ENCODE assay signal across 10 cellular contexts in genomic region chr2:43333656-43334144, GRCh38.
DNase-seq lines count a peak whose midpoint lies in the region; ATAC-seq, FAIRE-seq and TF ChIP-seq lines count a peak whose summit lies in the region.
"Had no signal": no experiment of that assay in that cellular context is flagged by ENCODE, and none has a peak within 500 bp of the region (broad histone marks: within the 10 kb centered on the region; RNA-seq: fewer than 3 reads in every experiment).

No MANE protein-coding gene starts in this region.

- 0 out of 2 replicates have a peak overlapping the region, but pooled peaks have one; percentile 28 for H3K4me2 ChIP-seq in GM12878 (ENCODE audit: control insufficient read depth, insufficient read depth)

- intact Hi-C loops in GM12878 (cut with micrococcal nuclease; ENCODE audit: unreplicated experiment) (no loop called here), right cardiac atrium (cut with DNase I) (loop anchor here in 1 of 4 donors (5.0 kb wide), 1 partner anchor 66 kb away; no protein-coding TSS in a partner anchor)

- no peak overlapping the region for H3K9ac ChIP-seq in GM12878 (ENCODE audit: control insufficient read depth, insufficient read depth, low read length)

- no peak for ATAC-seq in GM12878
- peak; percentile 50 to 53 for ATAC-seq in right cardiac atrium
- no peak for ATAC-seq in GM21529 (IDR thresholded peaks at IDR 0.05; ENCODE audit: unreplicated experiment)
- ATAC-seq: T-helper 17 cell had no signal

- no peak for TF ChIP-seq RAD21 in GM12878 (IDR thresholded peaks at IDR 0.05; ENCODE audit: insufficient read depth, low read depth, low read length)

- CTCF ChIA-PET in GM12878 (lab: Yijun Ruan, JAX): interaction anchor here (0.5 to 1.5 kb wide), 4 partner anchors 8 to 141 kb away, joined by 3 to 4 read pairs (median 4); no protein-coding TSS in a partner anchor

- H3K36me3 ChIP-seq in GM12878 (ENCODE audit: control insufficient read depth in 2 of 2, insufficient read depth in 2 of 2, low read length in 1 of 2) (peaks cover 0 to 2% of the 10 kb centered on the region in 2 experiments; a peak in 2 of 4 replicates), small intestine (ENCODE audit: control insufficient read depth in 2 of 2, insufficient read depth in 2 of 2, low read length in 2 of 2) (no peaks in the 10 kb centered on the region)

- no peaks in the 10 kb centered on the region for H3K79me2 ChIP-seq in GM12878 (ENCODE audit: control insufficient read depth, insufficient read depth, low read length)

- H3K4me1 ChIP-seq in GM12878 (ENCODE audit: control insufficient read depth, insufficient read depth, low read length) (peaks cover 14% of the 10 kb centered on the region; the same call in 1 of the 2 replicates), right cardiac atrium (ENCODE audit: control insufficient read depth, insufficient read depth, low read length) (peaks cover 13% of the 10 kb centered on the region), small intestine (ENCODE audit: control insufficient read depth in 2 of 2, insufficient read depth in 1 of 2, low read depth in 1 of 2, low read length in 1 of 2) (peaks cover 0 to 2% of the 10 kb centered on the region in 2 donors)

- H3K4me3 ChIP-seq in GM12878: no peak overlapping the region
- H3K4me3 ChIP-seq in right cardiac atrium (ENCODE audit: low read length): peak overlapping the region; percentile 13
- no peak overlapping the region for H3K4me3 ChIP-seq in skin epidermis
- no peak overlapping the region for H3K4me3 ChIP-seq in small intestine (ENCODE audit: low read depth in 1 of 2, low read length in 2 of 2)

- in situ Hi-C loops in GM12878 (cut with MboI): no loop called here

- H4K20me1 ChIP-seq in GM12878 (ENCODE audit: control insufficient read depth, insufficient read depth): no peaks in the 10 kb centered on the region

- H3K27me3 ChIP-seq in GM12878 (replicated peaks in 1 of 2; ENCODE audit: control insufficient read depth in 2 of 2, insufficient read depth in 2 of 2, low read length in 1 of 2) (no peaks in the 10 kb centered on the region), right cardiac atrium (ENCODE audit: control insufficient read depth, insufficient read depth) (no peaks in the 10 kb centered on the region), small intestine (ENCODE audit: control insufficient read depth in 2 of 2, insufficient read depth in 2 of 2, low read length in 2 of 2) (no peaks in the 10 kb centered on the region)

- TF ChIP-seq EP300 in GM12878 (IDR thresholded peaks at IDR 0.05; ENCODE audit: borderline replicate concordance in 1 of 2, control insufficient read depth in 1 of 2, low read depth in 2 of 2, low read length in 2 of 2): no peak

- no peak for TF ChIP-seq POLR2A in GM12878 (IDR thresholded peaks at IDR 0.05; ENCODE audit: low read depth, low read length)

- no peaks in the 10 kb centered on the region for H3K9me3 ChIP-seq in GM12878 (replicated peaks; ENCODE audit: control insufficient read depth, insufficient read depth, low read length)
- H3K9me3 ChIP-seq in right cardiac atrium (ENCODE audit: control insufficient read depth, low read length): no peaks in the 10 kb centered on the region
- no peaks in the 10 kb centered on the region for H3K9me3 ChIP-seq in small intestine (ENCODE audit: control insufficient read depth, low read depth)

- H2AFZ ChIP-seq in GM12878 (ENCODE audit: control insufficient read depth, low read depth, low read length): no peak overlapping the region

- RAD21 ChIA-PET in GM12878 (lab: Charles Lee; ENCODE audit: unreplicated experiment): interaction anchor here (1.7 kb wide), 1 partner anchor 54 kb away, joined by 6 read pairs; no protein-coding TSS in a partner anchor

- SMC1A ChIA-PET in GM12878 (lab: Charles Lee; ENCODE audit: uncharacterized antibody, unreplicated experiment): interaction anchor here (1.0 to 1.6 kb wide), 5 partner anchors 8 to 69 kb away, joined by 4 to 8 read pairs (median 6); no protein-coding TSS in a partner anchor

- 63% methylated on average over 2 of the region's 2 CpGs for WGBS in GM12878 (ENCODE audit: insufficient coverage, insufficient replicate concordance, low lambda C conversion rate, missing lambda C conversion rate)
- 3% methylated on average over 2 of the region's 2 CpGs for WGBS in right cardiac atrium
- WGBS in small intestine, 3 donors: 35 to 72% (median 64%) methylated on average over 2 of the region's 2 CpGs

- DNase-seq in HPDE6-E6E7 (ENCODE audit: extremely low spot score): peak; percentile 21
- no peak for DNase-seq in GM12878 (ENCODE audit: low read depth, low spot score)
- peak in 1 of 3 donors; percentile 41 for DNase-seq in right cardiac atrium
- DNase-seq in germinal center (ENCODE audit: low spot score): no peak
- DNase-seq in activated effector memory CD4-positive, alpha-beta T cell treated with Interleukin-2 at 50 U/mL for 16 hours: no peak
- no peak for DNase-seq in small intestine
- DNase-seq: T-helper 17 cell had no signal

- POLR2A ChIA-PET in GM12878 (lab: Charles Lee): interaction anchor here (0.9 to 1.1 kb wide), 2 partner anchors 8 to 21 kb away, joined by 3 to 6 read pairs; no protein-coding TSS in a partner anchor

- no TSS peak for BruUV-seq in GM12878 (replicated peaks; lab: Mats Ljungman, UMichigan)

- H3K27ac ChIP-seq in GM12878 (ENCODE audit: control insufficient read depth, insufficient read depth) (0 out of 2 replicates have a peak overlapping the region, but pooled peaks have one; percentile 4), right cardiac atrium (ENCODE audit: low read length) (peak overlapping the region; percentile 97), skin epidermis (peak overlapping the region in 20 of 21 experiments; percentile 18 to 85 (median 76)), small intestine (ENCODE audit: low read depth in 1 of 2, low read length in 1 of 2) (peak overlapping the region in 1 of 2 donors; percentile 69)

- no peak for TF ChIP-seq CTCF in GM12878 (IDR thresholded peaks at IDR 0.05 in 2 of 3, conservative IDR thresholded peaks at IDR 0.05 in 1 of 3; ENCODE audit: control insufficient read depth in 2 of 3, extremely low read depth in 1 of 3, insufficient read depth in 1 of 3, low read depth in 3 of 3, low read length in 3 of 3)

- no peak for FAIRE-seq in GM12878 (lab: Jason Lieb, UNC)
- FAIRE-seq in small intestine (lab: Jason Lieb, UNC): no peak
- FAIRE-seq: islet of Langerhans had no signal

TF ChIP-seq in GM12878, 131 proteins besides CTCF, POLR2A, EP300 and RAD21 (continues in another document):
- no peak for TF ChIP-seq BRCA1 (IDR thresholded peaks at IDR 0.05; ENCODE audit: low read depth, low read length)
- no peak for TF ChIP-seq DPF2 (IDR thresholded peaks at IDR 0.05)
- TF ChIP-seq E2F8 (IDR thresholded peaks at IDR 0.05; ENCODE audit: low read depth, partially characterized antibody): no peak
- TF ChIP-seq HDAC6 (IDR thresholded peaks at IDR 0.05; ENCODE audit: unreplicated experiment): no peak
- no peak for TF ChIP-seq MEF2A (IDR thresholded peaks at IDR 0.05; ENCODE audit: insufficient read depth, low read depth, low read length)
- TF ChIP-seq NFYA (IDR thresholded peaks at IDR 0.05; ENCODE audit: borderline replicate concordance, low read depth, low read length): no peak
- 0 out of 2 replicates have a peak, but pooled peaks have one; percentile 29 for TF ChIP-seq RUNX3 (IDR thresholded peaks at IDR 0.05; ENCODE audit: low read length)
- TF ChIP-seq, protein P1, sequence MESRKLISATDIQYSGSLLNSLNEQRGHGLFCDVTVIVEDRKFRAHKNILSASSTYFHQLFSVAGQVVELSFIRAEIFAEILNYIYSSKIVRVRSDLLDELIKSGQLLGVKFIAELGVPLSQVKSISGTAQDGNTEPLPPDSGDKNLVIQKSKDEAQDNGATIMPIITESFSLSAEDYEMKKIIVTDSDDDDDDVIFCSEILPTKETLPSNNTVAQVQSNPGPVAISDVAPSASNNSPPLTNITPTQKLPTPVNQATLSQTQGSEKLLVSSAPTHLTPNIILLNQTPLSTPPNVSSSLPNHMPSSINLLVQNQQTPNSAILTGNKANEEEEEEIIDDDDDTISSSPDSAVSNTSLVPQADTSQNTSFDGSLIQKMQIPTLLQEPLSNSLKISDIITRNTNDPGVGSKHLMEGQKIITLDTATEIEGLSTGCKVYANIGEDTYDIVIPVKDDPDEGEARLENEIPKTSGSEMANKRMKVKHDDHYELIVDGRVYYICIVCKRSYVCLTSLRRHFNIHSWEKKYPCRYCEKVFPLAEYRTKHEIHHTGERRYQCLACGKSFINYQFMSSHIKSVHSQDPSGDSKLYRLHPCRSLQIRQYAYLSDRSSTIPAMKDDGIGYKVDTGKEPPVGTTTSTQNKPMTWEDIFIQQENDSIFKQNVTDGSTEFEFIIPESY (IDR thresholded peaks at IDR 0.05): no peak
- TF ChIP-seq ZNF274 (IDR thresholded peaks at IDR 0.05; ENCODE audit: insufficient read depth, insufficient read length): no peak
- peak; percentile 51; the same call in 1 of the 2 replicates for TF ChIP-seq EED (IDR thresholded peaks at IDR 0.05; ENCODE audit: low read depth)
- TF ChIP-seq ZSCAN29 (IDR thresholded peaks at IDR 0.05): no peak
- no peak for TF ChIP-seq SIN3A (IDR thresholded peaks at IDR 0.05; ENCODE audit: low read depth, low read length)
- TF ChIP-seq SUZ12 (IDR thresholded peaks at IDR 0.05; ENCODE audit: unreplicated experiment): no peak
- peak; percentile 39 for TF ChIP-seq SPI1 (IDR thresholded peaks at IDR 0.05; ENCODE audit: borderline replicate concordance, insufficient read depth, low read depth, low read length)
- TF ChIP-seq ASH2L (IDR thresholded peaks at IDR 0.05; ENCODE audit: borderline replicate concordance, low read depth): no peak
- TF ChIP-seq NR2F1 (conservative IDR thresholded peaks at IDR 0.05): no peak

Comparison
In these comparisons a context has a peak if more than half of its experiments do, and no peak if none do; other contexts are left out.
1. ATAC-seq: peak in right cardiac atrium (2 of 2); none in GM12878 (single experiment) and GM21529 (single experiment).